Comparison of ENCODE assay signal across 1 cellular context in the genomic region with DNA sequence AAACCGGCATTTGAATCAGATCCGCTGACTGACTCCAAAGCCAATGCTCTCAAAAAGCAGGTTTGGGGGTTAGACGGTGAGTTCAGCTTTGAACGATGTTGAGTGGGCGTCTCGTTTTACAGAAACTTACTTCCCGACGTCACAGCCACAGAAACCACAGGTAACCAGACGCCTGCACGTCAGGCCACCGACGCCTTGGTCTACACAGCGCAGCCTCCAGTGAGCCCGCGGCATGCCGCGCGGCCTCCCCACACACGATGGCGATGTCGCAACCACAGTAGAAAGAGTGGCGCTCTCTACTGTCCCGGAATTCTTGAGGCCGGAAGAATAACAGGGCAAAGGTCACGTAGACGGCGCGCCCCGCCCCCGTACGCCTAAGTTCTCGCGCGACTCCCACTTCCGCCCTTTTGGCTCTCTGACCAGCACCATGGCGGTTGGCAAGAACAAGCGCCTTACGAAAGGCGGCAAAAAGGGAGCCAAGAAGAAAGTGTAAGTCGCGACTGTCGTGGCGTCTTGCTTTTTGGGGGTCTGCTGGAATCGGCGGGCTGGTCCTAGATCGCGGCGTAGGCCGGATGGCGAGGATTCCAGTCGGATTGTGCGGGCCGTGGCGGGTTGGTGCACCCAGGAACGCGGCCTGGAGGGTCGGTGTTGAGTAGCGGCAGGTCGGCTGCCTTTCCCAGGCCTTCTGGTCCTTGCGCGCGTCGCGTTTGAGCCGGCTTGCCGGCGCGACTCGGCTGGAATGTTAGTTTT.
TF ChIP-seq lines count a peak whose summit lies in the region.

A gene (plus strand): TSS at position 403 of the 750 bp plus-strand sequence. CDS start 25 bp downstream, at position 428.

TF ChIP-seq in HepG2, 621 proteins besides CTCF, POLR2A, EP300 and RAD21 (continued from another document and continues in another):
- TF ChIP-seq, protein P1, sequence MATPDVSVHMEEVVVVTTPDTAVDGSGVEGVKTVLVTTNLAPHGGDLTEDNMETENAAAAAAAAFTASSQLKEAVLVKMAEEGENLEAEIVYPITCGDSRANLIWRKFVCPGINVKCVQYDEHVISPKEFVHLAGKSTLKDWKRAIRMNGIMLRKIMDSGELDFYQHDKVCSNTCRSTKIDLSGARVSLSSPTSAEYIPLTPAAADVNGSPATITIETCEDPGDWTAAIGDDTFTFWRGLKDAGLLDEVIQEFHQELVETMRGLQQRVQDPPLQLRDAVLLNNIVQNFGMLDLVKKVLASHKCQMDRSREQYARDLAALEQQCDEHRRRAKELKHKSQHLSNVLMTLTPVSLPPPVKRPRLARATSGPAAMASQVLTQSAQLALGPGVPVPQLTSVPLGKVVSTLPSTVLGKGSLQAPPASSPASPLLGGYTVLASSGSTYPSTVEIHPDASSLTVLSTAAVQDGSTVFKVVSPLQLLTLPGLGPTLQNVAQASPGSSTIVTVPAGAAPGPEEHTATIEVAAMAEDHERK (CRISPR knock-in tag; IDR thresholded peaks at IDR 0.05; ENCODE audit: low read depth), result peak; percentile 99
- TF ChIP-seq CREB1 (IDR thresholded peaks at IDR 0.05) (peak; percentile 86), CREB1 (CRISPR knock-in tag; IDR thresholded peaks at IDR 0.05) (peak; percentile 91), ZNF124 (CRISPR knock-in tag; IDR thresholded peaks at IDR 0.05) (peak; percentile 91), CBX2 (IDR thresholded peaks at IDR 0.05; ENCODE audit: low read depth, low read length) (no peak), CBX2 (CRISPR knock-in tag; IDR thresholded peaks at IDR 0.05; ENCODE audit: low read depth) (no peak), ZNF354B (CRISPR knock-in tag; IDR thresholded peaks at IDR 0.05) (peak; percentile 88), RARG (CRISPR knock-in tag; IDR thresholded peaks at IDR 0.05; ENCODE audit: low read depth) (no peak), AGO2 (optimal IDR thresholded peaks at IDR 0.05; ENCODE audit: low read depth, low read length) (peak; percentile 98), ARHGAP35 (CRISPR knock-in tag; IDR thresholded peaks at IDR 0.05; ENCODE audit: borderline replicate concordance) (peak; percentile 91), RFX1 (IDR thresholded peaks at IDR 0.05) (no peak), RORA (CRISPR knock-in tag; IDR thresholded peaks at IDR 0.05) (no peak), ZNF788 (CRISPR knock-in tag; IDR thresholded peaks at IDR 0.05; ENCODE audit: borderline replicate concordance) (peak; percentile 98; the same call in 1 of the 2 replicates)
- TF ChIP-seq, protein P2, sequence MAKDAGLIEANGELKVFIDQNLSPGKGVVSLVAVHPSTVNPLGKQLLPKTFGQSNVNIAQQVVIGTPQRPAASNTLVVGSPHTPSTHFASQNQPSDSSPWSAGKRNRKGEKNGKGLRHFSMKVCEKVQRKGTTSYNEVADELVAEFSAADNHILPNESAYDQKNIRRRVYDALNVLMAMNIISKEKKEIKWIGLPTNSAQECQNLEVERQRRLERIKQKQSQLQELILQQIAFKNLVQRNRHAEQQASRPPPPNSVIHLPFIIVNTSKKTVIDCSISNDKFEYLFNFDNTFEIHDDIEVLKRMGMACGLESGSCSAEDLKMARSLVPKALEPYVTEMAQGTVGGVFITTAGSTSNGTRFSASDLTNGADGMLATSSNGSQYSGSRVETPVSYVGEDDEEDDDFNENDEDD (CRISPR knock-in tag; IDR thresholded peaks at IDR 0.05; ENCODE audit: borderline replicate concordance), result peak; percentile 81; the same call in 1 of the 2 replicates
- TF ChIP-seq, protein P3, sequence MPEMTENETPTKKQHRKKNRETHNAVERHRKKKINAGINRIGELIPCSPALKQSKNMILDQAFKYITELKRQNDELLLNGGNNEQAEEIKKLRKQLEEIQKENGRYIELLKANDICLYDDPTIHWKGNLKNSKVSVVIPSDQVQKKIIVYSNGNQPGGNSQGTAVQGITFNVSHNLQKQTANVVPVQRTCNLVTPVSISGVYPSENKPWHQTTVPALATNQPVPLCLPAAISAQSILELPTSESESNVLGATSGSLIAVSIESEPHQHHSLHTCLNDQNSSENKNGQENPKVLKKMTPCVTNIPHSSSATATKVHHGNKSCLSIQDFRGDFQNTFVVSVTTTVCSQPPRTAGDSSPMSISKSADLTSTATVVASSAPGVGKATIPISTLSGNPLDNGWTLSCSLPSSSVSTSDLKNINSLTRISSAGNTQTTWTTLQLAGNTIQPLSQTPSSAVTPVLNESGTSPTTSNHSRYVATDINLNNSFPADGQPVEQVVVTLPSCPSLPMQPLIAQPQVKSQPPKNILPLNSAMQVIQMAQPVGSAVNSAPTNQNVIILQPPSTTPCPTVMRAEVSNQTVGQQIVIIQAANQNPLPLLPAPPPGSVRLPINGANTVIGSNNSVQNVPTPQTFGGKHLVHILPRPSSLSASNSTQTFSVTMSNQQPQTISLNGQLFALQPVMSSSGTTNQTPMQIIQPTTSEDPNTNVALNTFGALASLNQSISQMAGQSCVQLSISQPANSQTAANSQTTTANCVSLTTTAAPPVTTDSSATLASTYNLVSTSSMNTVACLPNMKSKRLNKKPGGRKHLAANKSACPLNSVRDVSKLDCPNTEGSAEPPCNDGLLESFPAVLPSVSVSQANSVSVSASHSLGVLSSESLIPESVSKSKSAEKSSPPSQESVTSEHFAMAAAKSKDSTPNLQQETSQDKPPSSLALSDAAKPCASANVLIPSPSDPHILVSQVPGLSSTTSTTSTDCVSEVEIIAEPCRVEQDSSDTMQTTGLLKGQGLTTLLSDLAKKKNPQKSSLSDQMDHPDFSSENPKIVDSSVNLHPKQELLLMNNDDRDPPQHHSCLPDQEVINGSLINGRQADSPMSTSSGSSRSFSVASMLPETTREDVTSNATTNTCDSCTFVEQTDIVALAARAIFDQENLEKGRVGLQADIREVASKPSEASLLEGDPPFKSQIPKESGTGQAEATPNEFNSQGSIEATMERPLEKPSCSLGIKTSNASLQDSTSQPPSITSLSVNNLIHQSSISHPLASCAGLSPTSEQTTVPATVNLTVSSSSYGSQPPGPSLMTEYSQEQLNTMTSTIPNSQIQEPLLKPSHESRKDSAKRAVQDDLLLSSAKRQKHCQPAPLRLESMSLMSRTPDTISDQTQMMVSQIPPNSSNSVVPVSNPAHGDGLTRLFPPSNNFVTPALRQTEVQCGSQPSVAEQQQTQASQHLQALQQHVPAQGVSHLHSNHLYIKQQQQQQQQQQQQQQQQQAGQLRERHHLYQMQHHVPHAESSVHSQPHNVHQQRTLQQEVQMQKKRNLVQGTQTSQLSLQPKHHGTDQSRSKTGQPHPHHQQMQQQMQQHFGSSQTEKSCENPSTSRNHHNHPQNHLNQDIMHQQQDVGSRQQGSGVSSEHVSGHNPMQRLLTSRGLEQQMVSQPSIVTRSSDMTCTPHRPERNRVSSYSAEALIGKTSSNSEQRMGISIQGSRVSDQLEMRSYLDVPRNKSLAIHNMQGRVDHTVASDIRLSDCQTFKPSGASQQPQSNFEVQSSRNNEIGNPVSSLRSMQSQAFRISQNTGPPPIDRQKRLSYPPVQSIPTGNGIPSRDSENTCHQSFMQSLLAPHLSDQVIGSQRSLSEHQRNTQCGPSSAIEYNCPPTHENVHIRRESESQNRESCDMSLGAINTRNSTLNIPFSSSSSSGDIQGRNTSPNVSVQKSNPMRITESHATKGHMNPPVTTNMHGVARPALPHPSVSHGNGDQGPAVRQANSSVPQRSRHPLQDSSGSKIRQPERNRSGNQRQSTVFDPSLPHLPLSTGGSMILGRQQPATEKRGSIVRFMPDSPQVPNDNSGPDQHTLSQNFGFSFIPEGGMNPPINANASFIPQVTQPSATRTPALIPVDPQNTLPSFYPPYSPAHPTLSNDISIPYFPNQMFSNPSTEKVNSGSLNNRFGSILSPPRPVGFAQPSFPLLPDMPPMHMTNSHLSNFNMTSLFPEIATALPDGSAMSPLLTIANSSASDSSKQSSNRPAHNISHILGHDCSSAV (CRISPR knock-in tag; IDR thresholded peaks at IDR 0.05; ENCODE audit: borderline replicate concordance), result no peak
- TF ChIP-seq, protein P4, sequence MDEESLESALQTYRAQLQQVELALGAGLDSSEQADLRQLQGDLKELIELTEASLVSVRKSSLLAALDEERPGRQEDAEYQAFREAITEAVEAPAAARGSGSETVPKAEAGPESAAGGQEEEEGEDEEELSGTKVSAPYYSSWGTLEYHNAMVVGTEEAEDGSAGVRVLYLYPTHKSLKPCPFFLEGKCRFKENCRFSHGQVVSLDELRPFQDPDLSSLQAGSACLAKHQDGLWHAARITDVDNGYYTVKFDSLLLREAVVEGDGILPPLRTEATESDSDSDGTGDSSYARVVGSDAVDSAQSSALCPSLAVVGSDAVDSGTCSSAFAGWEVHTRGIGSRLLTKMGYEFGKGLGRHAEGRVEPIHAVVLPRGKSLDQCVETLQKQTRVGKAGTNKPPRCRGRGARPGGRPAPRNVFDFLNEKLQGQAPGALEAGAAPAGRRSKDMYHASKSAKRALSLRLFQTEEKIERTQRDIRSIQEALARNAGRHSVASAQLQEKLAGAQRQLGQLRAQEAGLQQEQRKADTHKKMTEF (CRISPR knock-in tag; IDR thresholded peaks at IDR 0.05), result peak; percentile 94
- TF ChIP-seq, protein P5, sequence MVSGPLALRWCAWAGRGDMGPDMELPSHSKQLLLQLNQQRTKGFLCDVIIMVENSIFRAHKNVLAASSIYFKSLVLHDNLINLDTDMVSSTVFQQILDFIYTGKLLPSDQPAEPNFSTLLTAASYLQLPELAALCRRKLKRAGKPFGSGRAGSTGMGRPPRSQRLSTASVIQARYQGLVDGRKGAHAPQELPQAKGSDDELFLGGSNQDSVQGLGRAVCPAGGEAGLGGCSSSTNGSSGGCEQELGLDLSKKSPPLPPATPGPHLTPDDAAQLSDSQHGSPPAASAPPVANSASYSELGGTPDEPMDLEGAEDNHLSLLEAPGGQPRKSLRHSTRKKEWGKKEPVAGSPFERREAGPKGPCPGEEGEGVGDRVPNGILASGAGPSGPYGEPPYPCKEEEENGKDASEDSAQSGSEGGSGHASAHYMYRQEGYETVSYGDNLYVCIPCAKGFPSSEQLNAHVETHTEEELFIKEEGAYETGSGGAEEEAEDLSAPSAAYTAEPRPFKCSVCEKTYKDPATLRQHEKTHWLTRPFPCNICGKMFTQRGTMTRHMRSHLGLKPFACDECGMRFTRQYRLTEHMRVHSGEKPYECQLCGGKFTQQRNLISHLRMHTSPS (CRISPR knock-in tag; IDR thresholded peaks at IDR 0.05; ENCODE audit: low read depth), result peak; percentile 51; the same call in 1 of the 2 replicates
- TF ChIP-seq, protein P6, sequence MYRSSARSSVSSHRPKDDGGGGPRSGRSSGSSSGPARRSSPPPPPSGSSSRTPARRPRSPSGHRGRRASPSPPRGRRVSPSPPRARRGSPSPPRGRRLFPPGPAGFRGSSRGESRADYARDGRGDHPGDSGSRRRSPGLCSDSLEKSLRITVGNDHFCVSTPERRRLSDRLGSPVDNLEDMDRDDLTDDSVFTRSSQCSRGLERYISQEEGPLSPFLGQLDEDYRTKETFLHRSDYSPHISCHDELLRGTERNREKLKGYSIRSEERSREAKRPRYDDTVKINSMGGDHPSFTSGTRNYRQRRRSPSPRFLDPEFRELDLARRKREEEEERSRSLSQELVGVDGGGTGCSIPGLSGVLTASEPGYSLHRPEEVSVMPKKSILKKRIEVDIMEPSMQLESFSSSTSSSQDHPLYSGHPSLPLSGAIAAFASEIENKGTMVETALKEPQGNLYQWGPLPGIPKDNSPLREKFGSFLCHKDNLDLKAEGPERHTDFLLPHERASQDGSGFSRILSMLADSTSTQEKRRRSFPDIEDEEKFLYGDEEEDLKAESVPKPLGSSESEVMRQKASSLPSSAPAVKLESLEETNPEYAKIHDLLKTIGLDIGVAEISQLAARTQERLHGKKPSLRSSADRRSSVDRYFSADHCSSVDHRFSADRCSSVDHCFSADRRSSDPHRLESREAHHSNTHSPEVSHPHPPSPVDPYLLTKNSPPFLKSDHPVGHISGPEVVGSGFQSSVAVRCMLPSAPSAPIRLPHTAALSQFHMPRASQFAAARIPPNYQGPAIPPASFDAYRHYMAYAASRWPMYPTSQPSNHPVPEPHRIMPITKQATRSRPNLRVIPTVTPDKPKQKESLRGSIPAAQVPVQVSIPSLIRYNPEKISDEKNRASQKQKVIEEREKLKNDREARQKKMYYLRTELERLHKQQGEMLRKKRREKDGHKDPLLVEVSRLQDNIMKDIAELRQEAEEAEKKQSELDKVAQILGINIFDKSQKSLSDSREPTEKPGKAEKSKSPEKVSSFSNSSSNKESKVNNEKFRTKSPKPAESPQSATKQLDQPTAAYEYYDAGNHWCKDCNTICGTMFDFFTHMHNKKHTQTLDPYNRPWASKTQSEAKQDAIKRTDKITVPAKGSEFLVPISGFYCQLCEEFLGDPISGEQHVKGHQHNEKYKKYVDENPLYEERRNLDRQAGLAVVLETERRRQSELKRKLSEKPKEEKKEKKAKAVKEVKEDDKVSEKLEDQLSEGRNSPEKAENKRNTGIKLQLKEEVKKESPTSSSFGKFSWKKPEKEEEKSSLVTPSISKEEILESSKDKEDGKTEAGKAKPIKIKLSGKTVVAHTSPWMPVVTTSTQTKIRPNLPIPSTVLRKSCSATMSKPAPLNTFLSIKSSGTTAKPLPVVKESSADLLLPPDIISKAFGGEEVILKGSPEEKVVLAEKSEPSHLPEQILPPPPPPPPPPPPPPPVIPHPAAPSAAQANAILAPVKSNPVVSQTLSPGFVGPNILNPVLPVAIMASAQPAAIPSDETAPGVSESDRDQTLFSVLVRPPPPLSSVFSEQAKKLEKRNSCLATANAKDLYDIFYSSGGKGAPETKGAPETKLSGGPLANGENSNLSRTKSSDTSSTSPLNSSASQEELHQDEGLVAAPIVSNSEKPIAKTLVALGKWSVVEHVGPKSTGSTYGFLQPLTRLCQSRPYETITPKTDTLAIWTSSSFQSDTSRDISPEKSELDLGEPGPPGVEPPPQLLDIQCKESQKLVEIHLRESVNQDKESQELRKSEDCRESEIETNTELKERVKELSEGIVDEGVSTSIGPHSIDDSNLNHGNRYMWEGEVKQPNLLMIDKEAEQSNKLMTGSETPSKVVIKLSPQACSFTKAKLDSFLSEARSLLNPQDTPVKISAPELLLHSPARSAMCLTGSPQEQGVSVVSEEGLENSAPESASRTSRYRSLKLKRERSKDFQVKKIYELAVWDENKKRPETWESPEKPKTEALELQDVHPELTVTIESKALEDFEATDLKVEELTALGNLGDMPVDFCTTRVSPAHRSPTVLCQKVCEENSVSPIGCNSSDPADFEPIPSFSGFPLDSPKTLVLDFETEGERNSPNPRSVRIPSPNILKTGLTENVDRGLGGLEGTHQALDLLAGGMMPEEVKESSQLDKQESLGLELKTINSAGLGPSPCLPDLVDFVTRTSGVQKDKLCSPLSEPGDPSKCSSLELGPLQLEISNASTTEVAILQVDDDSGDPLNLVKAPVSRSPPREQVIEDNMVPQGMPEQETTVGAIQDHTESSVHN (CRISPR knock-in tag; IDR thresholded peaks at IDR 0.05), result peak; percentile 87
- TF ChIP-seq, protein P7, sequence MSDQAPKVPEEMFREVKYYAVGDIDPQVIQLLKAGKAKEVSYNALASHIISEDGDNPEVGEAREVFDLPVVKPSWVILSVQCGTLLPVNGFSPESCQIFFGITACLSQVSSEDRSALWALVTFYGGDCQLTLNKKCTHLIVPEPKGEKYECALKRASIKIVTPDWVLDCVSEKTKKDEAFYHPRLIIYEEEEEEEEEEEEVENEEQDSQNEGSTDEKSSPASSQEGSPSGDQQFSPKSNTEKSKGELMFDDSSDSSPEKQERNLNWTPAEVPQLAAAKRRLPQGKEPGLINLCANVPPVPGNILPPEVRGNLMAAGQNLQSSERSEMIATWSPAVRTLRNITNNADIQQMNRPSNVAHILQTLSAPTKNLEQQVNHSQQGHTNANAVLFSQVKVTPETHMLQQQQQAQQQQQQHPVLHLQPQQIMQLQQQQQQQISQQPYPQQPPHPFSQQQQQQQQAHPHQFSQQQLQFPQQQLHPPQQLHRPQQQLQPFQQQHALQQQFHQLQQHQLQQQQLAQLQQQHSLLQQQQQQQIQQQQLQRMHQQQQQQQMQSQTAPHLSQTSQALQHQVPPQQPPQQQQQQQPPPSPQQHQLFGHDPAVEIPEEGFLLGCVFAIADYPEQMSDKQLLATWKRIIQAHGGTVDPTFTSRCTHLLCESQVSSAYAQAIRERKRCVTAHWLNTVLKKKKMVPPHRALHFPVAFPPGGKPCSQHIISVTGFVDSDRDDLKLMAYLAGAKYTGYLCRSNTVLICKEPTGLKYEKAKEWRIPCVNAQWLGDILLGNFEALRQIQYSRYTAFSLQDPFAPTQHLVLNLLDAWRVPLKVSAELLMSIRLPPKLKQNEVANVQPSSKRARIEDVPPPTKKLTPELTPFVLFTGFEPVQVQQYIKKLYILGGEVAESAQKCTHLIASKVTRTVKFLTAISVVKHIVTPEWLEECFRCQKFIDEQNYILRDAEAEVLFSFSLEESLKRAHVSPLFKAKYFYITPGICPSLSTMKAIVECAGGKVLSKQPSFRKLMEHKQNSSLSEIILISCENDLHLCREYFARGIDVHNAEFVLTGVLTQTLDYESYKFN (CRISPR knock-in tag; conservative IDR thresholded peaks at IDR 0.05), result peak; percentile 72
